In genomic region chr6:121844898-121845297, GRCh38 we compare ENCODE assay signal across 3 cellular contexts.
"Had no signal": no experiment of that assay in that cellular context is flagged by ENCODE, and none has a peak within 500 bp of the region (broad histone marks: within the 10 kb centered on the region; RNA-seq: fewer than 3 reads in every experiment).

No MANE protein-coding gene starts in this region.

- H3K4me2 ChIP-seq: GM23338 had no signal

- H2AFZ ChIP-seq: GM23338 had no signal

- ATAC-seq: GM23338 had no signal

- DNase-seq: H9, HCEC 1CT had no signal

- H3K4me3 ChIP-seq: GM23338 had no signal
